ENCODE assay signal across 4 cellular contexts in the genomic region with DNA sequence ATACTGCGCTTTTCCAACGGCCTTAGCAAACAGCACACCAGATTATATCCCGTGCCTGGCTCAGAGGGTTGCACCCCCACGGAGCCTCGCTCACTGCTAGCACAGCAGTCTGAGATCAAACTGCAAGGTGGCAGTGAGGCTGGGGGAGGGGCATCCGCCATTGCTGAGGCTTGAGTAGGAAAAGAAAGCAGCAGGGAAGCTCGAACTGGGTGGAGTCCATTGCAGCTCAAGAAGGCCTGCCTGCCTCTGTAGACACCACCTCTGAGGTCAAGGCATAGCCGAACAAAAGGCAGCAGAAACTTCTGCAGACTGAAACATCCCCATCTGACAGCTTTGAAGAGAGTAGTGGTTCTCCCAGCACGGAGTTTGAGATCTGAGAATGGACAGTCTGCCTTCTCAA. TPM values are rescaled to one million over a fixed set of nuclear protein-coding genes. Genes with fewer than 3 reads are reported as not detected.
DNase-seq lines count a peak whose midpoint lies in the region; ATAC-seq, FAIRE-seq and TF ChIP-seq lines count a peak whose summit lies in the region.
"Not testable (repeated sequence)": the region's sequence is repeated elsewhere in the genome, so short reads cannot be mapped to it uniquely, and the experiment has no call there.

No MANE protein-coding gene starts in this region.

- intact Hi-C loops in activated CD4-positive, alpha-beta T cell treated with anti-CD3 and anti-CD28 coated beads, Interleukin-2, amount 10 ng/mL, durations not matched to agents 24 days and 14 days (cut with micrococcal nuclease); HepG2 (cut with micrococcal nuclease; ENCODE audit: unreplicated experiment): not testable (repeated sequence)

- H3K9me3 ChIP-seq in HepG2 (ENCODE audit: low read length): not testable (repeated sequence)

- not testable (repeated sequence) for H3K4me2 ChIP-seq in HepG2 (ENCODE audit: low read depth, low read length)

- H3K27ac Mint-ChIP-seq in WTC11; activated CD4-positive, alpha-beta T cell treated with anti-CD3 and anti-CD28 coated beads, Interleukin-2, amount 10 ng/mL, durations not matched to agents 24 days and 14 days: not testable (repeated sequence)

- H3K4me3 ChIP-seq in HepG2 (replicated peaks in 1 of 3; ENCODE audit: insufficient read depth in 1 of 3, low read depth in 2 of 3, low read length in 3 of 3): not testable (repeated sequence)

- not testable (repeated sequence) for FAIRE-seq in HepG2 (lab: Jason Lieb, UNC)
- peak; percentile 63 for FAIRE-seq in urothelium cell line (lab: Jason Lieb, UNC)

- DNase-seq in WTC11 (ENCODE audit: low spot score): peak; percentile 13
- peak; percentile 18 for DNase-seq in activated CD4-positive, alpha-beta T cell treated with anti-CD3 and anti-CD28 coated beads, Interleukin-2, amount 10 ng/mL, durations not matched to agents 24 days and 14 days
- not testable (repeated sequence) for DNase-seq in HepG2 (ENCODE audit: low spot score); urothelium cell line (ENCODE audit: low spot score)

- H3K4me3 Mint-ChIP-seq in WTC11; activated CD4-positive, alpha-beta T cell treated with anti-CD3 and anti-CD28 coated beads, Interleukin-2, amount 10 ng/mL, durations not matched to agents 24 days and 14 days: not testable (repeated sequence)

- not testable (repeated sequence) for TF ChIP-seq EP300 in HepG2 (IDR thresholded peaks at IDR 0.05; ENCODE audit: low read depth in 2 of 2, low read length in 2 of 2); HepG2 (CRISPR knock-in tag; IDR thresholded peaks at IDR 0.05; ENCODE audit: borderline replicate concordance)

- H3K79me2 ChIP-seq in HepG2 (ENCODE audit: insufficient read depth, low read length): peaks cover 58% of the 10 kb centered on the region

- not testable (repeated sequence) for H3K9ac ChIP-seq in HepG2 (ENCODE audit: insufficient read depth, low read depth, low read length)

- POLR2A ChIA-PET in WTC11 (lab: Charles Lee); HepG2 (lab: Yijun Ruan, JAX): not testable (repeated sequence)

- WGBS in HepG2 (ENCODE audit: low lambda C conversion rate): 92% methylated on average over 9 of the region's 9 CpGs

- not testable (repeated sequence) for TF ChIP-seq RAD21 in HepG2 (CRISPR knock-in tag; IDR thresholded peaks at IDR 0.05)

- peaks cover 11% of the 10 kb centered on the region; the same call in 1 of the 2 replicates for H4K20me1 ChIP-seq in HepG2 (ENCODE audit: insufficient read depth, low read length)

- in situ Hi-C loops in HepG2 (cut with HindIII; ENCODE audit: extremely low pct_ligation_motif_present, low pct_unique_long_range_greater_than_20kb): not testable (repeated sequence)

- not testable (repeated sequence) for H3K27me3 ChIP-seq in HepG2 (ENCODE audit: control insufficient read depth in 1 of 2, insufficient read depth in 2 of 2, low read length in 2 of 2)

- not testable (repeated sequence) for H3K27me3 Mint-ChIP-seq in WTC11 (ENCODE audit: low read depth); activated CD4-positive, alpha-beta T cell treated with anti-CD3 and anti-CD28 coated beads, Interleukin-2, amount 10 ng/mL, durations not matched to agents 24 days and 14 days

- H3K4me1 ChIP-seq in HepG2 (ENCODE audit: insufficient read depth, low read length): not testable (repeated sequence)

- not testable (repeated sequence) for H3K27ac ChIP-seq in HepG2 (ENCODE audit: extremely low read length, insufficient read depth, low read length)

- not testable (repeated sequence) for ATAC-seq in WTC11, HepG2

- BruUV-seq in HepG2 (replicated peaks; lab: Mats Ljungman, UMichigan): not testable (repeated sequence)

- CTCF ChIA-PET in WTC11 (lab: Charles Lee): interaction anchor here (0.5 kb wide), 1 partner anchor 46 kb away, joined by 3 read pairs; no protein-coding TSS in a partner anchor
- CTCF ChIA-PET in HepG2 (lab: Yijun Ruan, JAX; ENCODE audit: low intra/inter-chr PET ratio, low total read pairs): not testable (repeated sequence)

- not testable (repeated sequence) for TF ChIP-seq POLR2A in HepG2 (IDR thresholded peaks at IDR 0.05; ENCODE audit: insufficient read depth in 1 of 2, low read depth in 2 of 2, low read length in 2 of 2)

- H2AFZ ChIP-seq in HepG2 (ENCODE audit: low read length): not testable (repeated sequence)

- H3K36me3 Mint-ChIP-seq in WTC11: peaks cover 38% of the 10 kb centered on the region
- peaks cover 26% of the 10 kb centered on the region for H3K36me3 Mint-ChIP-seq in activated CD4-positive, alpha-beta T cell treated with anti-CD3 and anti-CD28 coated beads, Interleukin-2, amount 10 ng/mL, durations not matched to agents 24 days and 14 days (ENCODE audit: low read depth)

- not testable (repeated sequence) for TF ChIP-seq CTCF in WTC11 (IDR thresholded peaks at IDR 0.05); HepG2 (CRISPR knock-in tag; IDR thresholded peaks at IDR 0.05)

- not testable (repeated sequence) for H3K36me3 ChIP-seq in HepG2 (replicated peaks in 1 of 2; ENCODE audit: control insufficient read depth in 1 of 2, insufficient read depth in 2 of 2, low read length in 2 of 2)

- H3K9me3 Mint-ChIP-seq in WTC11: peaks cover 50% of the 10 kb centered on the region
- H3K9me3 Mint-ChIP-seq in activated CD4-positive, alpha-beta T cell treated with anti-CD3 and anti-CD28 coated beads, Interleukin-2, amount 10 ng/mL, durations not matched to agents 24 days and 14 days: peaks cover 20% of the 10 kb centered on the region

- peaks cover 20% of the 10 kb centered on the region for H3K4me1 Mint-ChIP-seq in WTC11
- peaks cover 10% of the 10 kb centered on the region for H3K4me1 Mint-ChIP-seq in activated CD4-positive, alpha-beta T cell treated with anti-CD3 and anti-CD28 coated beads, Interleukin-2, amount 10 ng/mL, durations not matched to agents 24 days and 14 days

TF ChIP-seq in HepG2, 621 proteins besides CTCF, POLR2A, EP300 and RAD21:
- TF ChIP-seq ZFP90 (CRISPR knock-in tag; IDR thresholded peaks at IDR 0.05; ENCODE audit: borderline replicate concordance): peak; percentile 60; the same call in 1 of the 2 replicates

RNA-seq across cellular contexts. Expression of a gene that starts 36.3 kb away (rescaled TPM):
- 17.4 to 20.2 TPM (median 19.5 TPM) in 3 replicates for total RNA-seq in WTC11 (2021)
- 37.2 and 42.3 TPM in 2 replicates for total RNA-seq in activated CD4-positive, alpha-beta T cell treated with anti-CD3 and anti-CD28 coated beads, Interleukin-2, amount 10 ng/mL, durations not matched to agents 24 days and 14 days
- 33.2 and 37.0 TPM in 2 replicates for total RNA-seq in HepG2 (2016; rRNA removed; fragmentation: Illumina TruSeq; extraction: Trizol)
- 54.2 TPM in 2 replicates for total RNA-seq in HepG2 (2016; cell fraction: cytosol; rRNA removed; fragmentation: Illumina TruSeq; extraction: Trizol; ENCODE audit: low read depth)
- 31.4 and 39.0 TPM in 2 replicates for total RNA-seq in HepG2 (2016; cell fraction: insoluble cytoplasmic fraction; rRNA removed; fragmentation: Illumina TruSeq; extraction: Trizol)
- 37.5 and 40.4 TPM in 2 replicates for total RNA-seq in HepG2 (2016; cell fraction: membrane; rRNA removed; fragmentation: Illumina TruSeq; extraction: Trizol)
- total RNA-seq in HepG2 (2016; cell fraction: nucleus; rRNA removed; fragmentation: Illumina TruSeq; extraction: Trizol): 17.5 and 22.7 TPM in 2 replicates
- 30.4 and 37.5 TPM in 2 replicates for polyA plus RNA-seq in HepG2 (2011; rRNA removed)
- 25.4 and 26.3 TPM in 2 replicates for polyA plus RNA-seq in HepG2 (2011; cell fraction: cytosol; rRNA removed)
- 14.0 and 14.1 TPM in 2 replicates for polyA plus RNA-seq in HepG2 (2011; cell fraction: nucleus; rRNA removed)
- 26.8 and 28.3 TPM in 2 replicates for polyA plus RNA-seq in HepG2 (2012)
- polyA plus RNA-seq in HepG2 (2016; cell fraction: cytosol; fragmentation: Illumina TruSeq; extraction: Trizol; ENCODE audit: low read depth): 10.0 and 15.4 TPM in 2 replicates
- 32.4 and 35.3 TPM in 2 replicates for polyA plus RNA-seq in HepG2 (2016; cell fraction: insoluble cytoplasmic fraction; fragmentation: Illumina TruSeq; extraction: Trizol; ENCODE audit: low read depth)
- polyA plus RNA-seq in HepG2 (2016; cell fraction: membrane; fragmentation: Illumina TruSeq; extraction: Trizol; ENCODE audit: low read depth): 21.0 and 22.4 TPM in 2 replicates
- 25.3 and 33.8 TPM in 2 replicates for polyA plus RNA-seq in HepG2 (2016; cell fraction: nucleus; fragmentation: Illumina TruSeq; extraction: Trizol; ENCODE audit: insufficient read depth, low read depth)
- polyA minus RNA-seq in HepG2 (2011; rRNA and poly(A)+ RNA removed; ENCODE audit: low replicate concordance): 31.8 and 37.7 TPM in 2 replicates
- 20.5 and 27.7 TPM in 2 replicates for polyA minus RNA-seq in HepG2 (2011; cell fraction: cytosol; rRNA and poly(A)+ RNA removed)
- 16.4 and 19.8 TPM in 2 replicates for polyA minus RNA-seq in HepG2 (2011; cell fraction: nucleus; rRNA and poly(A)+ RNA removed)

RNA-seq across cellular contexts. Expression of a gene that starts 36.4 kb away (rescaled TPM):
- 45.4 to 59.8 TPM (median 58.2 TPM) in 3 replicates for total RNA-seq in WTC11 (2021)
- 57.8 and 65.9 TPM in 2 replicates for total RNA-seq in activated CD4-positive, alpha-beta T cell treated with anti-CD3 and anti-CD28 coated beads, Interleukin-2, amount 10 ng/mL, durations not matched to agents 24 days and 14 days
- 24.4 and 54.1 TPM in 2 replicates for total RNA-seq in HepG2 (2016; rRNA removed; fragmentation: Illumina TruSeq; extraction: Trizol)
- 2.8 and 3.9 TPM in 2 replicates for total RNA-seq in HepG2 (2016; cell fraction: cytosol; rRNA removed; fragmentation: Illumina TruSeq; extraction: Trizol; ENCODE audit: low read depth)
- 22.7 and 49.1 TPM in 2 replicates for total RNA-seq in HepG2 (2016; cell fraction: insoluble cytoplasmic fraction; rRNA removed; fragmentation: Illumina TruSeq; extraction: Trizol)
- total RNA-seq in HepG2 (2016; cell fraction: membrane; rRNA removed; fragmentation: Illumina TruSeq; extraction: Trizol): 8.7 and 10.1 TPM in 2 replicates
- total RNA-seq in HepG2 (2016; cell fraction: nucleus; rRNA removed; fragmentation: Illumina TruSeq; extraction: Trizol): 28.1 and 31.6 TPM in 2 replicates
- 18.5 and 22.9 TPM in 2 replicates for polyA plus RNA-seq in HepG2 (2011; rRNA removed)
- 12.0 and 18.1 TPM in 2 replicates for polyA plus RNA-seq in HepG2 (2011; cell fraction: cytosol; rRNA removed)
- polyA plus RNA-seq in HepG2 (2011; cell fraction: nucleus; rRNA removed): 39.1 and 40.6 TPM in 2 replicates
- polyA plus RNA-seq in HepG2 (2012): 34.3 and 44.7 TPM in 2 replicates
- polyA plus RNA-seq in HepG2 (2016; cell fraction: cytosol; fragmentation: Illumina TruSeq; extraction: Trizol; ENCODE audit: low read depth): 1.6 and 2.1 TPM in 2 replicates
- polyA plus RNA-seq in HepG2 (2016; cell fraction: insoluble cytoplasmic fraction; fragmentation: Illumina TruSeq; extraction: Trizol; ENCODE audit: low read depth): 25.2 TPM in 2 replicates
- 4.9 and 5.0 TPM in 2 replicates for polyA plus RNA-seq in HepG2 (2016; cell fraction: membrane; fragmentation: Illumina TruSeq; extraction: Trizol; ENCODE audit: low read depth)
- 25.3 and 30.8 TPM in 2 replicates for polyA plus RNA-seq in HepG2 (2016; cell fraction: nucleus; fragmentation: Illumina TruSeq; extraction: Trizol; ENCODE audit: insufficient read depth, low read depth)
- polyA minus RNA-seq in HepG2 (2011; rRNA and poly(A)+ RNA removed; ENCODE audit: low replicate concordance): 8.6 and 9.9 TPM in 2 replicates
- polyA minus RNA-seq in HepG2 (2011; cell fraction: cytosol; rRNA and poly(A)+ RNA removed): 12.1 and 16.3 TPM in 2 replicates
- polyA minus RNA-seq in HepG2 (2011; cell fraction: nucleus; rRNA and poly(A)+ RNA removed): 35.1 and 41.3 TPM in 2 replicates
